ENCODE assay signal across 41 cellular contexts in genomic region chr4:74603186-74603585, GRCh38.
"Had no signal": no experiment of that assay in that cellular context is flagged by ENCODE, and none has a peak within 500 bp of the region (broad histone marks: within the 10 kb centered on the region; RNA-seq: fewer than 3 reads in every experiment).

No MANE protein-coding gene starts in this region.

- ATAC-seq: activated naive CD4-positive, alpha-beta T cell treated with anti-CD3 and anti-CD28 coated beads, Interleukin-2, amount 50 U/mL, for 72 hours; activated naive CD8-positive, alpha-beta T cell treated with anti-CD3 and anti-CD28 coated beads, Interleukin-2, amount 50 U/mL, for 24 hours; activated T-cell treated with anti-CD3 and anti-CD28 coated beads, Interleukin-2, amount 50 U/mL, for 4 hours; activated T-cell treated with anti-CD3 and anti-CD28 coated beads, Interleukin-2, amount 50 U/mL, for 72 hours; activated T-helper 17 cell treated with anti-CD3 and anti-CD28 coated beads, Interleukin-2, amount 50 U/mL, for 72 hours; body of pancreas had no signal

- H3K9me3 Mint-ChIP-seq: activated naive CD4-positive, alpha-beta T cell treated with anti-CD3 and anti-CD28 coated beads for 36 hours; activated naive CD4-positive, alpha-beta T cell treated with anti-CD3 and anti-CD28 coated beads, Interleukin-2, amount 10 ng/mL, durations not matched to agents 7 days and 5 days; activated naive CD4-positive, alpha-beta T cell treated with anti-CD3 and anti-CD28 coated beads, Interleukin-2, amount 50 U/mL, for 24 hours; activated naive CD4-positive, alpha-beta T cell treated with anti-CD3 and anti-CD28 coated beads, Interleukin-2, amount 50 U/mL, for 72 hours; activated T-cell treated with anti-CD3 and anti-CD28 coated beads, Interleukin-2, amount 50 U/mL, for 4 hours; activated T-cell treated with anti-CD3 and anti-CD28 coated beads, Interleukin-2, amount 50 U/mL, for 72 hours; activated T-helper 1 cell treated with anti-CD3 and anti-CD28 coated beads, Interleukin-12 subunit alpha, Interleukin-12 subunit beta, Interleukin-2, Interleukin-4 antibody, amounts not matched to agents 30 ng/mL and 10 ng/mL and 1 ng/mL, durations not matched to agents 14 hours and 24 hours and 36 hours; activated T-helper 17 cell treated with anti-CD3 and anti-CD28 coated beads, Interleukin-2, amount 50 U/mL, for 72 hours; activated T-helper 2 cell treated with anti-CD3 and anti-CD28 coated beads, Interferon-gamma antibody, Interleukin-2, Interleukin-4, amounts not matched to agents 10 μg/mL and 5 μg/mL and 100 μg/mL, durations not matched to agents 14 hours and 24 hours and 36 hours; central memory CD8-positive, alpha-beta T cell had no signal

- H3K27me3 ChIP-seq: adrenal gland, ascending aorta, body of pancreas, brain microvascular endothelial cell, breast epithelium had no signal

- DNase-seq: activated effector memory CD4-positive, alpha-beta T cell treated with anti-CD3 and anti-CD28 coated beads, Interleukin-2, amount 50 U/mL, for 16 hours; activated effector memory CD4-positive, alpha-beta T cell treated with Interleukin-2 at 50 U/mL for 16 hours; activated gamma-delta T cell; activated gamma-delta T cell treated with Interleukin-2 at 50 U/mL for 16 hours; activated naive CD4-positive, alpha-beta T cell; activated naive CD4-positive, alpha-beta T cell treated with anti-CD3 and anti-CD28 coated beads for 36 hours; activated naive CD4-positive, alpha-beta T cell treated with anti-CD3 and anti-CD28 coated beads, Interleukin-2, amount 10 ng/mL, durations not matched to agents 7 days and 5 days; activated naive CD4-positive, alpha-beta T cell treated with anti-CD3 and anti-CD28 coated beads, Interleukin-2, amount 50 U/mL, for 16 hours; activated naive CD4-positive, alpha-beta T cell treated with Interleukin-2 at 50 U/mL for 16 hours; activated naive CD8-positive, alpha-beta T cell treated with anti-CD3 and anti-CD28 coated beads for 36 hours; activated naive CD8-positive, alpha-beta T cell treated with anti-CD3 and anti-CD28 coated beads, Interleukin-2, amount 10 ng/mL, durations not matched to agents 7 days and 5 days; activated naive CD8-positive, alpha-beta T cell treated with anti-CD3 and anti-CD28 coated beads, Interleukin-2, amount 50 U/mL, for 24 hours; activated T-cell treated with anti-CD3 and anti-CD28 coated beads for 4 hours; activated T-cell treated with anti-CD3 and anti-CD28 coated beads, Interleukin-2, amount 50 U/mL, for 1 hour; activated T-cell treated with anti-CD3 and anti-CD28 coated beads, Interleukin-2, amount 50 U/mL, for 24 hours; activated T-cell treated with anti-CD3 and anti-CD28 coated beads, Interleukin-2, amount 50 U/mL, for 4 hours; activated T-cell treated with anti-CD3 and anti-CD28 coated beads, Interleukin-2, amount 50 U/mL, for 48 hours; activated T-cell treated with anti-CD3 and anti-CD28 coated beads, Interleukin-2, amount 50 U/mL, for 72 hours; adrenal gland; amniotic stem cell; amygdala; anterior cingulate cortex; aorta; body of pancreas; brain microvascular endothelial cell; caudate nucleus; central memory CD4-positive, alpha-beta T cell; cerebellar nuclear complex had no signal

- H3K4me1 ChIP-seq: adrenal gland, ascending aorta, body of pancreas, breast epithelium had no signal

- FAIRE-seq: astrocyte, bronchial epithelial cell had no signal

- H3K36me3 ChIP-seq: adrenal gland, ascending aorta, brain microvascular endothelial cell, breast epithelium, cardiac muscle cell had no signal

- H3K36me3 Mint-ChIP-seq: activated naive CD4-positive, alpha-beta T cell treated with anti-CD3 and anti-CD28 coated beads, Interleukin-2, amount 10 ng/mL, durations not matched to agents 7 days and 5 days; activated naive CD4-positive, alpha-beta T cell treated with anti-CD3 and anti-CD28 coated beads, Interleukin-2, amount 50 U/mL, for 24 hours; activated naive CD4-positive, alpha-beta T cell treated with anti-CD3 and anti-CD28 coated beads, Interleukin-2, amount 50 U/mL, for 72 hours; activated naive CD8-positive, alpha-beta T cell; activated naive CD8-positive, alpha-beta T cell treated with anti-CD3 and anti-CD28 coated beads for 36 hours; activated naive CD8-positive, alpha-beta T cell treated with anti-CD3 and anti-CD28 coated beads, Interleukin-2, amount 10 ng/mL, durations not matched to agents 7 days and 5 days; brain had no signal

- H3K4me3 ChIP-seq: adrenal gland, ascending aorta, body of pancreas, breast epithelium, cardiac muscle cell had no signal

- H3K9me3 ChIP-seq: adrenal gland, ascending aorta, body of pancreas, breast epithelium had no signal

- H3K27ac ChIP-seq: adrenal gland, ascending aorta, body of pancreas, brain microvascular endothelial cell, breast epithelium, cardiac muscle cell had no signal

- H3K27ac Mint-ChIP-seq: activated naive CD4-positive, alpha-beta T cell treated with anti-CD3 and anti-CD28 coated beads for 36 hours; activated naive CD4-positive, alpha-beta T cell treated with anti-CD3 and anti-CD28 coated beads, Interleukin-2, amount 10 ng/mL, durations not matched to agents 7 days and 5 days; activated naive CD4-positive, alpha-beta T cell treated with anti-CD3 and anti-CD28 coated beads, Interleukin-2, amount 50 U/mL, for 24 hours; activated naive CD4-positive, alpha-beta T cell treated with anti-CD3 and anti-CD28 coated beads, Interleukin-2, amount 50 U/mL, for 72 hours; activated naive CD8-positive, alpha-beta T cell; activated naive CD8-positive, alpha-beta T cell treated with anti-CD3 and anti-CD28 coated beads for 36 hours; activated naive CD8-positive, alpha-beta T cell treated with anti-CD3 and anti-CD28 coated beads, Interleukin-2, amount 10 ng/mL, durations not matched to agents 7 days and 5 days; activated naive CD8-positive, alpha-beta T cell treated with anti-CD3 and anti-CD28 coated beads, Interleukin-2, amount 50 U/mL, for 24 hours; activated T-cell treated with anti-CD3 and anti-CD28 coated beads, Interleukin-2, amount 50 U/mL, for 24 hours; activated T-cell treated with anti-CD3 and anti-CD28 coated beads, Interleukin-2, amount 50 U/mL, for 72 hours; activated T-helper 1 cell treated with anti-CD3 and anti-CD28 coated beads, Interleukin-12 subunit alpha, Interleukin-12 subunit beta, Interleukin-2, Interleukin-4 antibody, amounts not matched to agents 30 ng/mL and 10 ng/mL and 1 ng/mL, durations not matched to agents 14 hours and 24 hours and 36 hours; activated T-helper 17 cell treated with anti-CD3 and anti-CD28 coated beads, Interleukin-2, amount 50 U/mL, for 72 hours; activated T-helper 2 cell treated with anti-CD3 and anti-CD28 coated beads, Interferon-gamma antibody, Interleukin-2, Interleukin-4, amounts not matched to agents 10 μg/mL and 5 μg/mL and 100 μg/mL, durations not matched to agents 14 hours and 24 hours and 36 hours; brain had no signal

- H3K27me3 Mint-ChIP-seq: activated naive CD4-positive, alpha-beta T cell treated with anti-CD3 and anti-CD28 coated beads, Interleukin-2, amount 10 ng/mL, durations not matched to agents 7 days and 5 days; activated naive CD8-positive, alpha-beta T cell; activated naive CD8-positive, alpha-beta T cell treated with anti-CD3 and anti-CD28 coated beads for 36 hours; activated naive CD8-positive, alpha-beta T cell treated with anti-CD3 and anti-CD28 coated beads, Interleukin-2, amount 10 ng/mL, durations not matched to agents 7 days and 5 days; activated T-cell treated with anti-CD3 and anti-CD28 coated beads, Interleukin-2, amount 50 U/mL, for 24 hours; activated T-helper 17 cell treated with anti-CD3 and anti-CD28 coated beads, Interleukin-2, amount 50 U/mL, for 72 hours; brain; central memory CD8-positive, alpha-beta T cell had no signal

- H3K4me3 Mint-ChIP-seq: activated naive CD4-positive, alpha-beta T cell treated with anti-CD3 and anti-CD28 coated beads for 36 hours; activated naive CD4-positive, alpha-beta T cell treated with anti-CD3 and anti-CD28 coated beads, Interleukin-2, amount 10 ng/mL, durations not matched to agents 7 days and 5 days; activated naive CD4-positive, alpha-beta T cell treated with anti-CD3 and anti-CD28 coated beads, Interleukin-2, amount 50 U/mL, for 24 hours; activated naive CD8-positive, alpha-beta T cell; activated naive CD8-positive, alpha-beta T cell treated with anti-CD3 and anti-CD28 coated beads for 36 hours; activated naive CD8-positive, alpha-beta T cell treated with anti-CD3 and anti-CD28 coated beads, Interleukin-2, amount 10 ng/mL, durations not matched to agents 7 days and 5 days; activated naive CD8-positive, alpha-beta T cell treated with anti-CD3 and anti-CD28 coated beads, Interleukin-2, amount 50 U/mL, for 24 hours; activated T-cell treated with anti-CD3 and anti-CD28 coated beads, Interleukin-2, amount 50 U/mL, for 24 hours; activated T-cell treated with anti-CD3 and anti-CD28 coated beads, Interleukin-2, amount 50 U/mL, for 4 hours; activated T-cell treated with anti-CD3 and anti-CD28 coated beads, Interleukin-2, amount 50 U/mL, for 72 hours; activated T-helper 1 cell treated with anti-CD3 and anti-CD28 coated beads, Interleukin-12 subunit alpha, Interleukin-12 subunit beta, Interleukin-2, Interleukin-4 antibody, amounts not matched to agents 30 ng/mL and 10 ng/mL and 1 ng/mL, durations not matched to agents 14 hours and 24 hours and 36 hours; activated T-helper 17 cell treated with anti-CD3 and anti-CD28 coated beads, Interleukin-2, amount 50 U/mL, for 72 hours; brain; central memory CD8-positive, alpha-beta T cell had no signal

- H3K4me1 Mint-ChIP-seq: activated naive CD4-positive, alpha-beta T cell treated with anti-CD3 and anti-CD28 coated beads, Interleukin-2, amount 10 ng/mL, durations not matched to agents 7 days and 5 days; activated naive CD4-positive, alpha-beta T cell treated with anti-CD3 and anti-CD28 coated beads, Interleukin-2, amount 50 U/mL, for 24 hours; activated naive CD8-positive, alpha-beta T cell treated with anti-CD3 and anti-CD28 coated beads for 36 hours; activated naive CD8-positive, alpha-beta T cell treated with anti-CD3 and anti-CD28 coated beads, Interleukin-2, amount 10 ng/mL, durations not matched to agents 7 days and 5 days; activated naive CD8-positive, alpha-beta T cell treated with anti-CD3 and anti-CD28 coated beads, Interleukin-2, amount 50 U/mL, for 24 hours; activated T-helper 17 cell treated with anti-CD3 and anti-CD28 coated beads, Interleukin-2, amount 50 U/mL, for 72 hours; brain; central memory CD8-positive, alpha-beta T cell had no signal
